ENCODE assay signal across 25 cellular contexts in the genomic region with DNA sequence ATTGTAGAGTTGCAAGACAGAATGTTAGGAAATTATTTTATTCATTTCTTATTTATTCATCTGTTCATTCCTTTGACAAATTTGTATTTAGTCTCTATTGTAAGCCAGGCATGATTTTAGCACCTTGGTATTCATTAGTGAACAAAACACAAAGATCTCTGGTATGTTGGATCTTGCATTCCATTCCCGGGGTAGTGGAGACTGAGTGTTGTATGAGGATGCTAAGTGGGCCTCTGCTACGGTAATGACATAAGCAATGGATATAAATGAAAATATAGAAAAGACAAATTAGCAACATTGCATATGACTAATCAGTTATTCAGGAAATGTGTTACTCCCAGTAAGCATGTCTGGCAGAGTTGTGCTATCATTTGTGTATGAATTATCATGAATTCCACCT.
DNase-seq lines count a peak whose midpoint lies in the region; ATAC-seq, FAIRE-seq and TF ChIP-seq lines count a peak whose summit lies in the region.
"Had no signal": no experiment of that assay in that cellular context is flagged by ENCODE, and none has a peak within 500 bp of the region (broad histone marks: within the 10 kb centered on the region; RNA-seq: fewer than 3 reads in every experiment).

No MANE protein-coding gene starts in this region.

- H3K4me3 ChIP-seq in A673 (ENCODE audit: low read depth, low read length, poor library complexity, severe bottlenecking) (no peak overlapping the region), HUES64 (ENCODE audit: low read length) (no peak overlapping the region), mesodermal cell (ENCODE audit: extremely low read depth, insufficient read depth, low read length, poor library complexity, severe bottlenecking) (no peak overlapping the region), right cardiac atrium (ENCODE audit: low read length) (no peak overlapping the region)

- CTCF ChIA-PET in A673 (lab: Charles Lee): no interaction called here

- H3K27me3 ChIP-seq in A673 (replicated peaks; ENCODE audit: insufficient read depth, low read depth, low read length, poor library complexity): no peaks in the 10 kb centered on the region
- H3K27me3 ChIP-seq in HUES64 (ENCODE audit: insufficient read depth, low read length): no peaks in the 10 kb centered on the region
- no peaks in the 10 kb centered on the region for H3K27me3 ChIP-seq in right cardiac atrium (ENCODE audit: control insufficient read depth, insufficient read depth)

- no peak for TF ChIP-seq CTCF in A673 (conservative IDR thresholded peaks at IDR 0.05; ENCODE audit: low read depth, low read length)

- FAIRE-seq in H54 (lab: Jason Lieb, UNC): no peak
- FAIRE-seq: GM12892, RCC 7860 had no signal

- H3K27ac ChIP-seq in A673 (ENCODE audit: low read depth, low read length, poor library complexity, severe bottlenecking) (no peak overlapping the region), HUES64 (ENCODE audit: low read depth, low read length) (peak overlapping the region; percentile 42), mesodermal cell (ENCODE audit: low read depth, low read length, severe bottlenecking) (peak overlapping the region; percentile 26), right cardiac atrium (ENCODE audit: low read length) (no peak overlapping the region)
- H3K27ac ChIP-seq: KMS-11 had no signal

- 70% methylated on average over 2 of the region's 2 CpGs for WGBS in HUES64
- no CpG with 5 or more reads among the region's 2 CpGs for WGBS in mesodermal cell (ENCODE audit: insufficient coverage in 2 of 2), 2 experiments
- WGBS in right cardiac atrium: 58% methylated on average over 2 of the region's 2 CpGs

- DNase-seq in A673 (ENCODE audit: low spot score): peak; percentile 2
- peak; percentile 69 for DNase-seq in astrocyte of the hippocampus (ENCODE audit: low read depth, low spot score)
- no peak for DNase-seq in ureter (ENCODE audit: low spot score)
- DNase-seq in right cardiac atrium: no peak
- no peak for DNase-seq in H54 (ENCODE audit: insufficient read length, low spot score)
- DNase-seq in NCI-H748 (lab: John Stamatoyannopoulos, UW; ENCODE audit: unreplicated experiment): no peak
- DNase-seq: 8988T; CD4-positive, CD25-positive, alpha-beta regulatory T cell; DMS153; DND-41; MM.1S; NCI-H1048; NCI-H1417; NCI-H1694; NCI-H2029 treated with DMSO at 0.1 percent for 48 hours; NCI-H226; NCI-H510A; NCI-H69; SIG-M5; SK-N-SH had no signal

- intact Hi-C loops in A673 (cut with micrococcal nuclease; ENCODE audit: unreplicated experiment) (no loop called here), right cardiac atrium (cut with DNase I) (no loop called here)

- POLR2A ChIA-PET in A673 (lab: Charles Lee; ENCODE audit: low non-redundant PET): no interaction called here

- BruUV-seq in A673 (replicated peaks; lab: Mats Ljungman, UMichigan): no TSS peak

- no peak for ATAC-seq in right cardiac atrium

- H3K9me3 ChIP-seq in A673 (ENCODE audit: low read depth, low read length, poor library complexity, severe bottlenecking) (no peaks in the 10 kb centered on the region), HUES64 (ENCODE audit: insufficient read depth, low read depth, low read length) (no peaks in the 10 kb centered on the region), mesodermal cell (ENCODE audit: control insufficient read depth, low read length) (no peaks in the 10 kb centered on the region), right cardiac atrium (ENCODE audit: control insufficient read depth, low read length) (no peaks in the 10 kb centered on the region)
- H3K9me3 ChIP-seq: SK-N-SH had no signal

- TF ChIP-seq POLR2A in H54 (IDR thresholded peaks at IDR 0.05; ENCODE audit: low read depth, low read length): no peak

- H3K9ac ChIP-seq in HUES64 (ENCODE audit: low read depth, low read length): no peak overlapping the region
- H3K9ac ChIP-seq: KMS-11, SK-N-SH had no signal

- H3K36me3 ChIP-seq in A673 (ENCODE audit: insufficient read depth, low read length, poor library complexity, severe bottlenecking): no peaks in the 10 kb centered on the region
- no peaks in the 10 kb centered on the region for H3K36me3 ChIP-seq in HUES64 (ENCODE audit: insufficient read depth, low read length)
- no peaks in the 10 kb centered on the region for H3K36me3 ChIP-seq in mesodermal cell (ENCODE audit: control insufficient read depth, insufficient read depth, low read length)

- H3K4me1 ChIP-seq in A673 (ENCODE audit: insufficient read depth, low read length, poor library complexity, severe bottlenecking) (no peaks in the 10 kb centered on the region), HUES64 (ENCODE audit: insufficient read depth, low read length) (peaks cover 14% of the 10 kb centered on the region), mesodermal cell (ENCODE audit: control insufficient read depth, insufficient read depth, low read length, poor library complexity, severe bottlenecking) (no peaks in the 10 kb centered on the region), right cardiac atrium (ENCODE audit: control insufficient read depth, insufficient read depth, low read length) (no peaks in the 10 kb centered on the region)

Comparison
In these comparisons a context has a peak if more than half of its experiments do, and no peak if none do; other contexts are left out.
1. DNase-seq: peak in A673 (single experiment) and astrocyte of the hippocampus (single experiment); none in ureter (single experiment), right cardiac atrium (0 of 3), H54 (single experiment) and NCI-H748 (single experiment).
2. H3K27ac ChIP-seq: peak in HUES64 (single experiment) and mesodermal cell (single experiment); none in A673 (single experiment) and right cardiac atrium (single experiment).